21 cellular contexts compared by ENCODE assay signal in genomic region chr18:77137851-77138250, GRCh38. TPM values are rescaled to one million over a fixed set of nuclear protein-coding genes. Genes with fewer than 3 reads are reported as not detected.
DNase-seq lines count a peak whose midpoint lies in the region; ATAC-seq and TF ChIP-seq lines count a peak whose summit lies in the region.
"Had no signal": no experiment of that assay in that cellular context is flagged by ENCODE, and none has a peak within 500 bp of the region (broad histone marks: within the 10 kb centered on the region; RNA-seq: fewer than 3 reads in every experiment).

No MANE protein-coding gene starts in this region.

- no peak for TF ChIP-seq POLR2A in gastroesophageal sphincter (IDR thresholded peaks at IDR 0.05)

- no peak overlapping the region for H3K4me3 Mint-ChIP-seq in T-helper 1 cell treated with Interleukin-12 subunit alpha and Interleukin-12 subunit beta and Interleukin-4 antibody, amounts not matched to agents 30 μg/mL and 1 μg/mL, for 36 hours
- H3K4me3 Mint-ChIP-seq: CD4-positive, alpha-beta T cell had no signal

- peak overlapping the region; percentile 22 for H3K27ac Mint-ChIP-seq in T-helper 1 cell treated with Interleukin-12 subunit alpha and Interleukin-12 subunit beta and Interleukin-4 antibody, amounts not matched to agents 30 μg/mL and 1 μg/mL, for 36 hours

- peaks cover 12% of the 10 kb centered on the region for H3K9me3 Mint-ChIP-seq in T-helper 1 cell treated with Interleukin-12 subunit alpha and Interleukin-12 subunit beta and Interleukin-4 antibody, amounts not matched to agents 30 μg/mL and 1 μg/mL, for 36 hours
- H3K9me3 Mint-ChIP-seq: CD4-positive, alpha-beta T cell had no signal

- H3K4me3 ChIP-seq in gastroesophageal sphincter, result no peak overlapping the region
- H3K4me3 ChIP-seq in tibial artery, result no peak overlapping the region
- H3K4me3 ChIP-seq: MG63, PC-9, SJCRH30 had no signal

- TF ChIP-seq CTCF in gastroesophageal sphincter (IDR thresholded peaks at IDR 0.05), result no peak
- no peak for TF ChIP-seq CTCF in tibial artery (IDR thresholded peaks at IDR 0.05)

- H3K4me1 Mint-ChIP-seq in T-helper 1 cell treated with Interleukin-12 subunit alpha and Interleukin-12 subunit beta and Interleukin-4 antibody, amounts not matched to agents 30 μg/mL and 1 μg/mL, for 36 hours (ENCODE audit: low read depth), result peaks cover 43% of the 10 kb centered on the region

- peaks cover 9% of the 10 kb centered on the region for H3K36me3 Mint-ChIP-seq in T-helper 1 cell treated with Interleukin-12 subunit alpha and Interleukin-12 subunit beta and Interleukin-4 antibody, amounts not matched to agents 30 μg/mL and 1 μg/mL, for 36 hours (ENCODE audit: low read depth)

- H3K27ac ChIP-seq in KOPT-K1 (ENCODE audit: low read depth, low read length, poor library complexity, severe bottlenecking), result peak overlapping the region; percentile 42
- H3K27ac ChIP-seq in gastroesophageal sphincter, result peak overlapping the region in 3 of 4 donors; percentile 50 to 57 (median 53)
- peak overlapping the region; percentile 60 to 69 for H3K27ac ChIP-seq in tibial artery
- H3K27ac ChIP-seq: KMS-11, PC-9, SJCRH30 had no signal

- 40 to 66% methylated on average over 1 to 6 of the region's 9 CpGs for WGBS in gastroesophageal sphincter (ENCODE audit: low coverage in 1 of 2), 2 donors

- H3K36me3 ChIP-seq in KOPT-K1 (ENCODE audit: insufficient read depth, low read length), result no peaks in the 10 kb centered on the region
- H3K36me3 ChIP-seq in gastroesophageal sphincter, result no peaks in the 10 kb centered on the region
- no peaks in the 10 kb centered on the region for H3K36me3 ChIP-seq in tibial artery
- H3K36me3 ChIP-seq: MG63, SJCRH30 had no signal

- no peak for DNase-seq in T-helper 1 cell
- no peak for DNase-seq in tibial artery
- DNase-seq in NCI-H524 (lab: John Stamatoyannopoulos, UW), result no peak
- DNase-seq in NCI-H1105 (lab: John Stamatoyannopoulos, UW), result no peak
- DNase-seq in left colon, result no peak
- DNase-seq: Calu3; CD4-positive, alpha-beta T cell; DMS53; H7; NCI-H1105 treated with DMSO at 0.1 percent for 48 hours; NCI-H1930; NCI-H82; PC-9; SJCRH30 had no signal

- TF ChIP-seq EP300 in gastroesophageal sphincter (IDR thresholded peaks at IDR 0.05), result no peak

- H3K27me3 ChIP-seq in gastroesophageal sphincter, result peaks cover under 1% of the 10 kb centered on the region
- H3K27me3 ChIP-seq in tibial artery, result no peaks in the 10 kb centered on the region
- H3K27me3 ChIP-seq: MG63, SJCRH30 had no signal

- peaks cover 17% of the 10 kb centered on the region for H3K9me3 ChIP-seq in KOPT-K1 (ENCODE audit: insufficient read depth, low read length, poor library complexity, severe bottlenecking)
- peaks cover 0 to under 1% (median 0%) of the 10 kb centered on the region in 3 donors for H3K9me3 ChIP-seq in gastroesophageal sphincter
- no peaks in the 10 kb centered on the region for H3K9me3 ChIP-seq in tibial artery
- H3K9me3 ChIP-seq: SJCRH30 had no signal

- no peaks in the 10 kb centered on the region for H3K27me3 Mint-ChIP-seq in T-helper 1 cell treated with Interleukin-12 subunit alpha and Interleukin-12 subunit beta and Interleukin-4 antibody, amounts not matched to agents 30 μg/mL and 1 μg/mL, for 36 hours (ENCODE audit: low read depth)
- H3K27me3 Mint-ChIP-seq: CD4-positive, alpha-beta T cell had no signal

- ATAC-seq in gastroesophageal sphincter, result no peak
- ATAC-seq in left colon, result no peak
- ATAC-seq: HepG2 had no signal

- intact Hi-C loops in tibial artery (cut with DNase I; ENCODE audit: low total_unique reads), result no loop called here
- intact Hi-C loops in left colon (cut with DNase I, micrococcal nuclease), result no loop called here

- H3K4me1 ChIP-seq in gastroesophageal sphincter (peaks cover 3 to 55% (median 15%) of the 10 kb centered on the region in 3 donors), tibial artery (peaks cover 0 to 30% (median 20%) of the 10 kb centered on the region in 4 donors)
- H3K4me1 ChIP-seq: SJCRH30 had no signal

RNA-seq across cellular contexts. Expression of gene MBP, which starts 5.3 kb away (rescaled TPM):
- 10 to 100 TPM; 23.2 to 34.7 (median 28.2) TPM for total RNA-seq in gastroesophageal sphincter
- total RNA-seq in left colon, result 10 to 100 TPM; 48.5 to 51.6 TPM
- total RNA-seq: A673 had no signal
